ENCODE assay signal across 8 cellular contexts in genomic region chr6:44002591-44003344, GRCh38.
DNase-seq lines count a peak whose midpoint lies in the region; ATAC-seq, FAIRE-seq and TF ChIP-seq lines count a peak whose summit lies in the region.

No MANE protein-coding gene starts in this region.

- dilution Hi-C loops in keratinocyte (cut with MboI; ENCODE audit: extremely low pct_ligation_motif_present, low sequenced_read_pairs) = no loop called here

- H3K27me3 ChIP-seq in keratinocyte (ENCODE audit: control insufficient read depth, extremely low read depth, insufficient read depth, low read length) = peaks cover 21% of the 10 kb centered on the region

- no peak for FAIRE-seq in keratinocyte (lab: Jason Lieb, UNC)

- H3K4me3 Mint-ChIP-seq in Calu3 (ENCODE audit: low read depth, unreplicated experiment) (peak overlapping the region; percentile 78), brain (peak overlapping the region; percentile 63 to 78 (median 72))

- H3K27ac Mint-ChIP-seq in Calu3 (ENCODE audit: unreplicated experiment) = peak overlapping the region; percentile 96
- peak overlapping the region in 4 of 5 experiments; percentile 60 to 95 (median 72) for H3K27ac Mint-ChIP-seq in brain

- H3K4me2 ChIP-seq in keratinocyte (ENCODE audit: control insufficient read depth, extremely low read depth, insufficient read depth, low read depth, low read length) = peak overlapping the region; percentile 76

- no peaks in the 10 kb centered on the region for H3K9me3 ChIP-seq in keratinocyte (ENCODE audit: control insufficient read depth, low read depth, low read length)

- peak overlapping the region; percentile 24 to 57 (median 51) for H3K4me3 ChIP-seq in keratinocyte (ENCODE audit: control insufficient read depth in 2 of 3, extremely low read depth in 1 of 3, insufficient read depth in 2 of 3, low read depth in 1 of 3, low read length in 3 of 3)

- CTCF ChIA-PET in Calu3 (lab: Charles Lee) = interaction anchor here (0.6 to 4.0 kb wide), 22 partner anchors 9 to 299 kb away, joined by 3 to 60 read pairs (median 4); partner anchors contain the start of gene VEGFA

- BruUV-seq in Calu3 (replicated peaks; lab: Mats Ljungman, UMichigan) = no TSS peak

- DNase-seq in Calu3 (peak; percentile 97), T-helper 22 cell (ENCODE audit: low read depth) (peak; percentile 24), keratinocyte (ENCODE audit: low read depth, low spot score) (no peak)
- peak; percentile 41 to 57 for DNase-seq in stimulated activated CD4-positive, alpha-beta T cell treated with anti-CD3 and anti-CD28 coated beads, Interleukin-1b, Interleukin-23, amount 100 ng/mL, for 4 hours (ENCODE audit: low read depth in 2 of 2)

- H3K9me1 ChIP-seq in keratinocyte (ENCODE audit: control insufficient read depth, extremely low read depth, insufficient read depth, low read length) = no peaks in the 10 kb centered on the region

- no peak overlapping the region for H3K27ac ChIP-seq in keratinocyte (ENCODE audit: control insufficient read depth, insufficient read depth, low read length)

- ATAC-seq in HG03045 (IDR thresholded peaks at IDR 0.05; ENCODE audit: unreplicated experiment) (peak; percentile 39), HG03439 (IDR thresholded peaks at IDR 0.05; ENCODE audit: unreplicated experiment) (no peak), GM19328 (IDR thresholded peaks at IDR 0.05; ENCODE audit: unreplicated experiment) (no peak)

- peaks cover 70% of the 10 kb centered on the region for H3K4me1 Mint-ChIP-seq in Calu3 (ENCODE audit: low read depth, unreplicated experiment)
- peaks cover 75% of the 10 kb centered on the region for H3K4me1 Mint-ChIP-seq in brain

- peak overlapping the region; percentile 63 for H2AFZ ChIP-seq in keratinocyte (ENCODE audit: control insufficient read depth, low read length)

- H3K9ac ChIP-seq in keratinocyte (ENCODE audit: control insufficient read depth, extremely low read depth, insufficient read depth, low read length) = peak overlapping the region; percentile 15

- H3K4me1 ChIP-seq in keratinocyte (ENCODE audit: control insufficient read depth, extremely low read depth, insufficient read depth, low read length) = peaks cover 10% of the 10 kb centered on the region

- intact Hi-C loops in Calu3 (cut with micrococcal nuclease; ENCODE audit: unreplicated experiment) = loop anchor here (1.0 to 10.0 kb wide), 5 partner anchors 51 to 335 kb away; no protein-coding TSS in a partner anchor

- no peaks in the 10 kb centered on the region for H3K79me2 ChIP-seq in keratinocyte (ENCODE audit: control insufficient read depth, insufficient read depth, low read length)

- H3K27me3 Mint-ChIP-seq in Calu3 (ENCODE audit: unreplicated experiment) (no peaks in the 10 kb centered on the region), brain (peaks cover 2% of the 10 kb centered on the region)

- TF ChIP-seq CTCF in Calu3 (IDR thresholded peaks at IDR 0.05; ENCODE audit: unreplicated experiment) (peak; percentile 10), brain (conservative IDR thresholded peaks at IDR 0.05) (peak; percentile 31 to 48), keratinocyte (optimal IDR thresholded peaks at IDR 0.05 in 1 of 3, IDR thresholded peaks at IDR 0.05 in 1 of 3, conservative IDR thresholded peaks at IDR 0.05 in 1 of 3; ENCODE audit: extremely low read depth in 1 of 3, insufficient read depth in 2 of 3, low read length in 3 of 3) (peak in 1 of 3 experiments; percentile 10)

- no peaks in the 10 kb centered on the region for H3K36me3 ChIP-seq in keratinocyte (ENCODE audit: control insufficient read depth in 2 of 2, extremely low read depth in 1 of 2, insufficient read depth in 2 of 2, low read length in 2 of 2)

- H3K36me3 Mint-ChIP-seq in Calu3 (ENCODE audit: insufficient read depth, unreplicated experiment) (peaks cover 88% of the 10 kb centered on the region), brain (peaks cover 12% of the 10 kb centered on the region)

- H3K9me3 Mint-ChIP-seq in Calu3 (ENCODE audit: low read depth, unreplicated experiment) (no peaks in the 10 kb centered on the region), brain (peaks cover 0 to 9% (median 0%) of the 10 kb centered on the region in 5 experiments)

- H4K20me1 ChIP-seq in keratinocyte (ENCODE audit: control insufficient read depth, extremely low read depth, insufficient read depth, low read length) = no peaks in the 10 kb centered on the region
